ENCODE assay signal across 1 cellular context in the genomic region with DNA sequence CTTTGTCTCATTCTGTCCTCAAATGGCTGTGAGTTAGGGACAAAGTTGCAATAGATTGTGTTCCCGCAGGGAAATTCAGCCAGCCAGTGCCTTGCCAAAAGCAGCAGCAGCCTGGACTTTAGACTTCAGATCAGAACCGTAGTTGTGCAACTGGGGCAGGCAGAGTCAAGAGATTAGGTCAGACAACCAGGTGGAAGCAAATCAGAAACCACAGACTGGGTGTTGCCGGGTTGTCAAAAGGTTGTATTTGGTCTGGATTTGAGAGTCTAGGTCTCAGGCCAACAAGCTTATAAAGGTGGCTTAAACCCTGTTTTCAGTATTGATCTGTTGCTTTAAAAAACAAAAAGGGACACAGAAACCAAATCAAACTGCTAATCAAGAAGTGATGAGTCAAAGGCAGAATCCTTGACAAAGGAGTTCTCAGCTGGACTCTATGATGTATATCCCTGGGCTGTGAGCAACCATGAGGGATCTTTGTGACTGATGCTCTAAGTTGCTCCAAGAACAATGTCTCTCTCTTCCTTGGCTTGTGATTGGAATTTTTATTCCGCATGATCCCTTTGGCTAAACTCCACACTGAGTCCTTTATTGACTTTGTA.
A peak's percentile ranks its signal among the peaks of the same experiment; 100 is the strongest.
TF ChIP-seq lines count a peak whose summit lies in the region.

No MANE protein-coding gene starts in this region.

TF ChIP-seq in HepG2, 621 proteins besides CTCF, POLR2A, EP300 and RAD21 (continued from another document and continues in another):
- TF ChIP-seq KIAA2018 (CRISPR knock-in tag; IDR thresholded peaks at IDR 0.05; ENCODE audit: borderline replicate concordance) (no peak), ZNF431 (CRISPR knock-in tag; IDR thresholded peaks at IDR 0.05; ENCODE audit: borderline replicate concordance, low read depth) (peak; percentile 49; the same call in 1 of the 2 replicates), HMG20B (CRISPR knock-in tag; conservative IDR thresholded peaks at IDR 0.05) (peak; percentile 53; the same call in 1 of the 2 replicates), FOSL2 (CRISPR knock-in tag; IDR thresholded peaks at IDR 0.05) (peak; percentile 82), ZNF780A (CRISPR knock-in tag; IDR thresholded peaks at IDR 0.05) (peak; percentile 66; the same call in 1 of the 2 replicates), NR2F6 (IDR thresholded peaks at IDR 0.05) (peak; percentile 88), NR2F6 (CRISPR knock-in tag; IDR thresholded peaks at IDR 0.05) (peak; percentile 91), ZNF143 (CRISPR knock-in tag; IDR thresholded peaks at IDR 0.05) (no peak), ZMYM4 (CRISPR knock-in tag; IDR thresholded peaks at IDR 0.05) (peak; percentile 90), SOX5 (CRISPR knock-in tag; IDR thresholded peaks at IDR 0.05; ENCODE audit: borderline replicate concordance) (peak; percentile 81), NRL (CRISPR knock-in tag; IDR thresholded peaks at IDR 0.05; ENCODE audit: borderline replicate concordance) (no peak), ZHX2 (IDR thresholded peaks at IDR 0.05; ENCODE audit: low read depth) (peak; percentile 23; the same call in 1 of the 2 replicates), ZHX2 (CRISPR knock-in tag; IDR thresholded peaks at IDR 0.05; ENCODE audit: borderline replicate concordance) (no peak), TBL1XR1 (IDR thresholded peaks at IDR 0.05; ENCODE audit: borderline replicate concordance, low read length, partially characterized antibody) (peak; percentile 82), RXRB (CRISPR knock-in tag; IDR thresholded peaks at IDR 0.05; ENCODE audit: borderline replicate concordance) (peak; percentile 89), CEBPG (CRISPR knock-in tag; IDR thresholded peaks at IDR 0.05) (peak; percentile 97), MIXL1 (CRISPR knock-in tag; IDR thresholded peaks at IDR 0.05) (peak; percentile 56; the same call in 1 of the 2 replicates), ZNF543 (CRISPR knock-in tag; IDR thresholded peaks at IDR 0.05) (no peak), MEIS2 (CRISPR knock-in tag; IDR thresholded peaks at IDR 0.05) (peak; percentile 73; the same call in 1 of the 2 replicates), ZEB1 (IDR thresholded peaks at IDR 0.05; ENCODE audit: insufficient replicate concordance, low read depth) (peak; percentile 77), LCORL (IDR thresholded peaks at IDR 0.05) (peak; percentile 83), LCORL (CRISPR knock-in tag; IDR thresholded peaks at IDR 0.05) (peak; percentile 97), ZNF883 (CRISPR knock-in tag; IDR thresholded peaks at IDR 0.05; ENCODE audit: not compliant biosample characterization) (no peak)
- TF ChIP-seq, protein P1, sequence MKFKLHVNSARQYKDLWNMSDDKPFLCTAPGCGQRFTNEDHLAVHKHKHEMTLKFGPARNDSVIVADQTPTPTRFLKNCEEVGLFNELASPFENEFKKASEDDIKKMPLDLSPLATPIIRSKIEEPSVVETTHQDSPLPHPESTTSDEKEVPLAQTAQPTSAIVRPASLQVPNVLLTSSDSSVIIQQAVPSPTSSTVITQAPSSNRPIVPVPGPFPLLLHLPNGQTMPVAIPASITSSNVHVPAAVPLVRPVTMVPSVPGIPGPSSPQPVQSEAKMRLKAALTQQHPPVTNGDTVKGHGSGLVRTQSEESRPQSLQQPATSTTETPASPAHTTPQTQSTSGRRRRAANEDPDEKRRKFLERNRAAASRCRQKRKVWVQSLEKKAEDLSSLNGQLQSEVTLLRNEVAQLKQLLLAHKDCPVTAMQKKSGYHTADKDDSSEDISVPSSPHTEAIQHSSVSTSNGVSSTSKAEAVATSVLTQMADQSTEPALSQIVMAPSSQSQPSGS (CRISPR knock-in tag; IDR thresholded peaks at IDR 0.05): peak; percentile 81; the same call in 1 of the 2 replicates
- TF ChIP-seq, protein P2, sequence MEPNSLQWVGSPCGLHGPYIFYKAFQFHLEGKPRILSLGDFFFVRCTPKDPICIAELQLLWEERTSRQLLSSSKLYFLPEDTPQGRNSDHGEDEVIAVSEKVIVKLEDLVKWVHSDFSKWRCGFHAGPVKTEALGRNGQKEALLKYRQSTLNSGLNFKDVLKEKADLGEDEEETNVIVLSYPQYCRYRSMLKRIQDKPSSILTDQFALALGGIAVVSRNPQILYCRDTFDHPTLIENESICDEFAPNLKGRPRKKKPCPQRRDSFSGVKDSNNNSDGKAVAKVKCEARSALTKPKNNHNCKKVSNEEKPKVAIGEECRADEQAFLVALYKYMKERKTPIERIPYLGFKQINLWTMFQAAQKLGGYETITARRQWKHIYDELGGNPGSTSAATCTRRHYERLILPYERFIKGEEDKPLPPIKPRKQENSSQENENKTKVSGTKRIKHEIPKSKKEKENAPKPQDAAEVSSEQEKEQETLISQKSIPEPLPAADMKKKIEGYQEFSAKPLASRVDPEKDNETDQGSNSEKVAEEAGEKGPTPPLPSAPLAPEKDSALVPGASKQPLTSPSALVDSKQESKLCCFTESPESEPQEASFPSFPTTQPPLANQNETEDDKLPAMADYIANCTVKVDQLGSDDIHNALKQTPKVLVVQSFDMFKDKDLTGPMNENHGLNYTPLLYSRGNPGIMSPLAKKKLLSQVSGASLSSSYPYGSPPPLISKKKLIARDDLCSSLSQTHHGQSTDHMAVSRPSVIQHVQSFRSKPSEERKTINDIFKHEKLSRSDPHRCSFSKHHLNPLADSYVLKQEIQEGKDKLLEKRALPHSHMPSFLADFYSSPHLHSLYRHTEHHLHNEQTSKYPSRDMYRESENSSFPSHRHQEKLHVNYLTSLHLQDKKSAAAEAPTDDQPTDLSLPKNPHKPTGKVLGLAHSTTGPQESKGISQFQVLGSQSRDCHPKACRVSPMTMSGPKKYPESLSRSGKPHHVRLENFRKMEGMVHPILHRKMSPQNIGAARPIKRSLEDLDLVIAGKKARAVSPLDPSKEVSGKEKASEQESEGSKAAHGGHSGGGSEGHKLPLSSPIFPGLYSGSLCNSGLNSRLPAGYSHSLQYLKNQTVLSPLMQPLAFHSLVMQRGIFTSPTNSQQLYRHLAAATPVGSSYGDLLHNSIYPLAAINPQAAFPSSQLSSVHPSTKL (CRISPR knock-in tag; IDR thresholded peaks at IDR 0.05): peak; percentile 97
- TF ChIP-seq, protein P3, sequence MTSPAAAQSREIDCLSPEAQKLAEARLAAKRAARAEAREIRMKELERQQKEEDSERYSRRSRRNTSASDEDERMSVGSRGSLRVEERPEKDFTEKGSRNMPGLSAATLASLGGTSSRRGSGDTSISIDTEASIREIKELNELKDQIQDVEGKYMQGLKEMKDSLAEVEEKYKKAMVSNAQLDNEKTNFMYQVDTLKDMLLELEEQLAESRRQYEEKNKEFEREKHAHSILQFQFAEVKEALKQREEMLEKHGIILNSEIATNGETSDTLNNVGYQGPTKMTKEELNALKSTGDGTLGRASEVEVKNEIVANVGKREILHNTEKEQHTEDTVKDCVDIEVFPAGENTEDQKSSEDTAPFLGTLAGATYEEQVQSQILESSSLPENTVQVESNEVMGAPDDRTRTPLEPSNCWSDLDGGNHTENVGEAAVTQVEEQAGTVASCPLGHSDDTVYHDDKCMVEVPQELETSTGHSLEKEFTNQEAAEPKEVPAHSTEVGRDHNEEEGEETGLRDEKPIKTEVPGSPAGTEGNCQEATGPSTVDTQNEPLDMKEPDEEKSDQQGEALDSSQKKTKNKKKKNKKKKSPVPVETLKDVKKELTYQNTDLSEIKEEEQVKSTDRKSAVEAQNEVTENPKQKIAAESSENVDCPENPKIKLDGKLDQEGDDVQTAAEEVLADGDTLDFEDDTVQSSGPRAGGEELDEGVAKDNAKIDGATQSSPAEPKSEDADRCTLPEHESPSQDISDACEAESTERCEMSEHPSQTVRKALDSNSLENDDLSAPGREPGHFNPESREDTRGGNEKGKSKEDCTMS (CRISPR knock-in tag; conservative IDR thresholded peaks at IDR 0.05): no peak
